ENCODE assay signal across 26 cellular contexts in genomic region chr3:67490658-67491057, GRCh38.
"Had no signal": no experiment of that assay in that cellular context is flagged by ENCODE, and none has a peak within 500 bp of the region (broad histone marks: within the 10 kb centered on the region; RNA-seq: fewer than 3 reads in every experiment).

No MANE protein-coding gene starts in this region.

- H3K9me3 ChIP-seq: gastrocnemius medialis, heart left ventricle had no signal

- H3K4me1 Mint-ChIP-seq: central memory CD8-positive, alpha-beta T cell had no signal

- H3K9me3 Mint-ChIP-seq: activated CD4-positive, alpha-beta memory T cell treated with anti-CD3 and anti-CD28 coated beads, Interleukin-2, amount 10 ng/mL, durations not matched to agents 7 days and 5 days; activated naive CD4-positive, alpha-beta T cell treated with anti-CD3 and anti-CD28 coated beads, Interleukin-2, amount 10 ng/mL, durations not matched to agents 7 days and 5 days; activated T-helper 1 cell treated with anti-CD3 and anti-CD28 coated beads, Interleukin-12 subunit alpha, Interleukin-12 subunit beta, Interleukin-2, Interleukin-4 antibody, amounts not matched to agents 30 ng/mL and 10 ng/mL and 1 ng/mL, durations not matched to agents 14 hours and 24 hours and 36 hours; central memory CD8-positive, alpha-beta T cell; dendritic cell treated with granulocyte-macrophage colony-stimulating factor and Interleukin-4, amounts not matched to agents 40 ng/mL and 50 ng/mL, for 4 days; endodermal cell had no signal

- DNase-seq: activated CD4-positive, alpha-beta memory T cell treated with anti-CD3 and anti-CD28 coated beads, Interleukin-2, amount 10 ng/mL, durations not matched to agents 7 days and 5 days; activated CD4-positive, alpha-beta T cell treated with anti-CD3 and anti-CD28 coated beads for 48 hours; activated CD4-positive, CD25-positive, alpha-beta regulatory T cell; activated CD8-positive, alpha-beta memory T cell treated with anti-CD3 and anti-CD28 coated beads, Interleukin-2, amount 50 U/mL, for 48 hours; activated gamma-delta T cell; activated naive CD4-positive, alpha-beta T cell; activated naive CD4-positive, alpha-beta T cell treated with anti-CD3 and anti-CD28 coated beads, Interleukin-2, amount 10 ng/mL, durations not matched to agents 7 days and 5 days; activated naive CD8-positive, alpha-beta T cell treated with anti-CD3 and anti-CD28 coated beads, Interleukin-2, amount 10 ng/mL, durations not matched to agents 7 days and 5 days; activated T-cell treated with anti-CD3 and anti-CD28 coated beads, Interleukin-2, amount 50 U/mL, for 48 hours; amniotic stem cell; anterior cingulate cortex; brain microvascular endothelial cell; dorsolateral prefrontal cortex; effector memory CD4-positive, alpha-beta T cell; endodermal cell; foreskin fibroblast; gastrocnemius medialis; glutamatergic neuron; heart left ventricle; T-helper 1 cell; T-helper 2 cell had no signal

- H3K27ac Mint-ChIP-seq: activated naive CD8-positive, alpha-beta T cell treated with anti-CD3 and anti-CD28 coated beads, Interleukin-2, amount 10 ng/mL, durations not matched to agents 7 days and 5 days; activated T-helper 1 cell treated with anti-CD3 and anti-CD28 coated beads, Interleukin-12 subunit alpha, Interleukin-12 subunit beta, Interleukin-2, Interleukin-4 antibody, amounts not matched to agents 30 ng/mL and 10 ng/mL and 1 ng/mL, durations not matched to agents 14 hours and 24 hours and 36 hours; dendritic cell treated with granulocyte-macrophage colony-stimulating factor and Interleukin-4, amounts not matched to agents 40 ng/mL and 50 ng/mL, for 4 days; endodermal cell had no signal

- H3K27ac ChIP-seq: brain microvascular endothelial cell, dorsolateral prefrontal cortex, gastrocnemius medialis had no signal

- H3K4me1 ChIP-seq: gastrocnemius medialis had no signal

- H3K4me3 ChIP-seq: dorsolateral prefrontal cortex, gastrocnemius medialis, heart left ventricle had no signal

- H3K27me3 Mint-ChIP-seq: activated CD4-positive, alpha-beta memory T cell treated with anti-CD3 and anti-CD28 coated beads, Interleukin-2, amount 10 ng/mL, durations not matched to agents 7 days and 5 days; activated naive CD4-positive, alpha-beta T cell treated with anti-CD3 and anti-CD28 coated beads, Interleukin-2, amount 10 ng/mL, durations not matched to agents 7 days and 5 days; activated naive CD8-positive, alpha-beta T cell treated with anti-CD3 and anti-CD28 coated beads, Interleukin-2, amount 10 ng/mL, durations not matched to agents 7 days and 5 days; central memory CD8-positive, alpha-beta T cell; dendritic cell treated with granulocyte-macrophage colony-stimulating factor and Interleukin-4, amounts not matched to agents 40 ng/mL and 50 ng/mL, for 4 days had no signal

- H3K27me3 ChIP-seq: brain microvascular endothelial cell, dorsolateral prefrontal cortex, gastrocnemius medialis, heart left ventricle had no signal

- ATAC-seq: esophagus mucosa, gastrocnemius medialis, heart left ventricle, SK-N-SH treated with all-trans-retinoic acid at 6 μM for 48 hours had no signal

- H3K4me3 Mint-ChIP-seq: activated CD4-positive, alpha-beta memory T cell treated with anti-CD3 and anti-CD28 coated beads, Interleukin-2, amount 10 ng/mL, durations not matched to agents 7 days and 5 days; activated naive CD4-positive, alpha-beta T cell treated with anti-CD3 and anti-CD28 coated beads, Interleukin-2, amount 10 ng/mL, durations not matched to agents 7 days and 5 days; activated naive CD8-positive, alpha-beta T cell treated with anti-CD3 and anti-CD28 coated beads, Interleukin-2, amount 10 ng/mL, durations not matched to agents 7 days and 5 days; activated T-helper 1 cell treated with anti-CD3 and anti-CD28 coated beads, Interleukin-12 subunit alpha, Interleukin-12 subunit beta, Interleukin-2, Interleukin-4 antibody, amounts not matched to agents 30 ng/mL and 10 ng/mL and 1 ng/mL, durations not matched to agents 14 hours and 24 hours and 36 hours; central memory CD8-positive, alpha-beta T cell; dendritic cell treated with granulocyte-macrophage colony-stimulating factor and Interleukin-4, amounts not matched to agents 40 ng/mL and 50 ng/mL, for 4 days; endodermal cell had no signal
